Comparison of ENCODE assay signal across 11 cellular contexts in the genomic region with DNA sequence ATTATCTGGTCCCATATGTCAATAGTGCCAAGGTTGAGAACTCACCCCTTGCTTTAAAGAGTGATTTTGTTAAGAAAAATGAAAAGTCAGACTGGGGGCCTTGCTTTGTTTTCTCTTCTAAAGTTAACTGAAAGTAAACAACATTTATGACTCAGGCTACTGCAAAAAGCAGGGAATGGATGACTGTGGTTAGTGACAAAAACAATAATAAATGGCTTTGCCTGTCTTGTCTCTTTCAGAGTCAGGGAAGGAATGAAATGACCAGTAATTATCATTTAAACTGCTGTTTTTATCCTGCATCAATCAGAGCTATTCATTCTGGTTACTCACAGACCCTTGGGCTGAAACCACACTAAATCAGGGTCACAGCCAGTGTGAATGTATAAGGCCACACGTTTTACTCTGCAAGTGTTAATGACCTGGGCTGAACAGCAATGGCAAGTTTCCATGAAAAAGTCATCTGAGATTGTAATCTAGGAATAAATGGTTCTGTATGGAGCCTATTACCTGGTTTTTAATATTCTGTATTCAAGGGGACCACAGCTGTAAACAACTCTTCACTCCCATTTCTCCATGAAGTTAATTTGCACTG.
DNase-seq lines count a peak whose midpoint lies in the region; ATAC-seq and TF ChIP-seq lines count a peak whose summit lies in the region.
"Had no signal": no experiment of that assay in that cellular context is flagged by ENCODE, and none has a peak within 500 bp of the region (broad histone marks: within the 10 kb centered on the region; RNA-seq: fewer than 3 reads in every experiment).

No MANE protein-coding gene starts in this region.

- CTCF ChIA-PET in HEK293T (lab: Yijun Ruan, JAX) = no interaction called here

- H3K14ac ChIP-seq in trophoblast cell (ENCODE audit: low read length) = no peak overlapping the region

- H3K27ac Mint-ChIP-seq in GM23338 = 0 out of 2 replicates have a peak overlapping the region, but pooled peaks have one; percentile 20

- no peak overlapping the region for H4K8ac ChIP-seq in trophoblast cell (ENCODE audit: low read depth, low read length)

- H3K9me3 Mint-ChIP-seq in GM23338 = no peaks in the 10 kb centered on the region; the same call in 1 of the 3 replicates

- H2AFZ ChIP-seq in GM23338 = no peak overlapping the region
- no peak overlapping the region for H2AFZ ChIP-seq in OCI-LY3 (ENCODE audit: low read depth, low read length)
- H2AFZ ChIP-seq in trophoblast cell (ENCODE audit: insufficient read depth, low read length, poor library complexity) = no peak overlapping the region

- H3K4me1 ChIP-seq in GM23338 (ENCODE audit: insufficient read depth) = peaks cover 34% of the 10 kb centered on the region
- peaks cover 38% of the 10 kb centered on the region for H3K4me1 ChIP-seq in OCI-LY3 (ENCODE audit: low read length)
- H3K4me1 ChIP-seq in trophoblast cell (ENCODE audit: control insufficient read depth in 1 of 2, insufficient read depth in 2 of 2, low read length in 2 of 2) = peaks cover 24 to 31% of the 10 kb centered on the region in 2 experiments
- H3K4me1 ChIP-seq: uterus had no signal

- H2BK120ac ChIP-seq in trophoblast cell (ENCODE audit: insufficient read depth, low read length, poor library complexity) = peak overlapping the region; percentile 87

- no peak overlapping the region for H2AK5ac ChIP-seq in trophoblast cell (ENCODE audit: low read length)

- H4K20me1 ChIP-seq in GM23338 (replicated peaks; ENCODE audit: insufficient read depth) (no peaks in the 10 kb centered on the region), OCI-LY3 (ENCODE audit: insufficient read depth, low read length) (no peaks in the 10 kb centered on the region)

- no peak overlapping the region for H3K4me3 Mint-ChIP-seq in GM23338

- H3K4me3 ChIP-seq in GM23338 (no peak overlapping the region), OCI-LY3 (ENCODE audit: low read length) (no peak overlapping the region), trophoblast cell (ENCODE audit: low read depth, low read length) (no peak overlapping the region)
- H3K4me3 ChIP-seq: uterus had no signal

- no peak for TF ChIP-seq CTCF in GM23338 (conservative IDR thresholded peaks at IDR 0.05; ENCODE audit: low read depth in 2 of 2)
- TF ChIP-seq CTCF in OCI-LY3 (IDR thresholded peaks at IDR 0.05; ENCODE audit: low read depth, low read length) = no peak

- DNase-seq in GM23338 (ENCODE audit: low spot score) (no peak), epidermal melanocyte (ENCODE audit: insufficient read length, low spot score) (peak; percentile 37), trophoblast cell (no peak), midbrain (lab: John Stamatoyannopoulos, UW) (no peak), HEK293T (ENCODE audit: extremely low spot score) (no peak), NCI-H82 treated with DMSO at 0.1 percent for 48 hours (lab: John Stamatoyannopoulos, UW; ENCODE audit: unreplicated experiment) (no peak), sciatic nerve (ENCODE audit: low spot score) (no peak)
- DNase-seq: activated CD4-positive, alpha-beta T cell treated with anti-CD3 and anti-CD28 coated beads, Interleukin-2, amount 50 U/mL, for 4 hours; NCI-H345; uterus had no signal

- H4K91ac ChIP-seq in trophoblast cell (ENCODE audit: low read depth, low read length) = no peak overlapping the region

- H3K4ac ChIP-seq in trophoblast cell (ENCODE audit: low read depth, low read length) = no peak overlapping the region

- POLR2A ChIA-PET in HEK293T (lab: Yijun Ruan, JAX) = interaction anchor here (1.2 kb wide), 1 partner anchor 14 kb away, joined by 3 read pairs; no protein-coding TSS in a partner anchor

- H3K4me1 Mint-ChIP-seq in GM23338 = peaks cover 28% of the 10 kb centered on the region

- no peak overlapping the region for H2BK12ac ChIP-seq in trophoblast cell (ENCODE audit: low read length)

- H3K9ac ChIP-seq in OCI-LY3 (ENCODE audit: low read length) = no peak overlapping the region
- no peak overlapping the region for H3K9ac ChIP-seq in trophoblast cell (ENCODE audit: low read length)

- H3K36me3 Mint-ChIP-seq in GM23338 (ENCODE audit: low read depth) = peaks cover 47% of the 10 kb centered on the region

- no peak overlapping the region for H2BK5ac ChIP-seq in trophoblast cell (ENCODE audit: low read depth, low read length, poor library complexity)

- H3K18ac ChIP-seq in trophoblast cell (ENCODE audit: low read length) = no peak overlapping the region

- no peak overlapping the region for H3K23ac ChIP-seq in trophoblast cell (ENCODE audit: low read length)

- no peaks in the 10 kb centered on the region for H3F3A ChIP-seq in GM23338 (replicated peaks; ENCODE audit: low read depth)

- H4K12ac ChIP-seq in trophoblast cell (ENCODE audit: low read depth, low read length) = no peak overlapping the region

- ATAC-seq in GM23338 (no peak), sciatic nerve (no peak)

- H3K27ac ChIP-seq in GM23338 (ENCODE audit: low read depth) (no peak overlapping the region), OCI-LY3 (ENCODE audit: low read length) (no peak overlapping the region), trophoblast cell (ENCODE audit: low read depth, low read length) (peak overlapping the region; percentile 86)
- H3K27ac ChIP-seq: uterus had no signal

- H3K4me2 ChIP-seq in GM23338 (no peak overlapping the region), OCI-LY3 (ENCODE audit: low read length) (peak overlapping the region; percentile 56), trophoblast cell (ENCODE audit: low read length) (no peak overlapping the region)

- H3K9me3 ChIP-seq in OCI-LY3 (ENCODE audit: insufficient read depth, low read length) (no peaks in the 10 kb centered on the region), trophoblast cell (ENCODE audit: insufficient read depth, low read depth, low read length) (peaks cover 1% of the 10 kb centered on the region)
- H3K9me3 ChIP-seq: uterus had no signal

- H3K79me2 ChIP-seq in GM23338 (replicated peaks; ENCODE audit: insufficient read depth) = 0 out of 2 replicates have a peak, but pooled peaks cover 4% of the 10 kb centered on the region
- no peaks in the 10 kb centered on the region for H3K79me2 ChIP-seq in OCI-LY3 (ENCODE audit: low read length)
- peaks cover 6% of the 10 kb centered on the region for H3K79me2 ChIP-seq in trophoblast cell (ENCODE audit: control insufficient read depth, insufficient read depth, low read length, poor library complexity)

- intact Hi-C loops in sciatic nerve (cut with DNase I) = no loop called here

- no CpG with 5 or more reads among the region's 1 CpG for WGBS in trophoblast cell (ENCODE audit: extremely low coverage, insufficient coverage, insufficient read length)

- H3K27me3 ChIP-seq in GM23338 (ENCODE audit: insufficient read depth) (no peaks in the 10 kb centered on the region), OCI-LY3 (ENCODE audit: low read depth, low read length) (no peaks in the 10 kb centered on the region), trophoblast cell (ENCODE audit: insufficient read depth, low read length) (no peaks in the 10 kb centered on the region)
- H3K27me3 ChIP-seq: uterus had no signal

- peaks cover 12% of the 10 kb centered on the region for H3K9me2 ChIP-seq in GM23338 (ENCODE audit: insufficient read depth)

- peaks cover 12% of the 10 kb centered on the region for H3K27me3 Mint-ChIP-seq in GM23338 (ENCODE audit: insufficient read depth, low read depth, poor library complexity)

- H3K36me3 ChIP-seq in GM23338 (ENCODE audit: insufficient read depth) (no peaks in the 10 kb centered on the region), OCI-LY3 (replicated peaks; ENCODE audit: low read depth, low read length) (no peaks in the 10 kb centered on the region), trophoblast cell (ENCODE audit: control insufficient read depth in 1 of 2, insufficient read depth in 2 of 2, low read length in 2 of 2) (peaks cover 2 to 5% of the 10 kb centered on the region in 2 experiments)
- H3K36me3 ChIP-seq: uterus had no signal

- H3K79me1 ChIP-seq in trophoblast cell (ENCODE audit: low read length) = peaks cover 38% of the 10 kb centered on the region

TF ChIP-seq in GM23338, 12 proteins besides CTCF, POLR2A, EP300 and RAD21:
- TF ChIP-seq, protein P1, sequence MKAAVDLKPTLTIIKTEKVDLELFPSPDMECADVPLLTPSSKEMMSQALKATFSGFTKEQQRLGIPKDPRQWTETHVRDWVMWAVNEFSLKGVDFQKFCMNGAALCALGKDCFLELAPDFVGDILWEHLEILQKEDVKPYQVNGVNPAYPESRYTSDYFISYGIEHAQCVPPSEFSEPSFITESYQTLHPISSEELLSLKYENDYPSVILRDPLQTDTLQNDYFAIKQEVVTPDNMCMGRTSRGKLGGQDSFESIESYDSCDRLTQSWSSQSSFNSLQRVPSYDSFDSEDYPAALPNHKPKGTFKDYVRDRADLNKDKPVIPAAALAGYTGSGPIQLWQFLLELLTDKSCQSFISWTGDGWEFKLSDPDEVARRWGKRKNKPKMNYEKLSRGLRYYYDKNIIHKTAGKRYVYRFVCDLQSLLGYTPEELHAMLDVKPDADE (IDR thresholded peaks at IDR 0.05) = no peak

TF ChIP-seq in HEK293T, 16 proteins besides CTCF, POLR2A, EP300 and RAD21:
- TF ChIP-seq L3MBTL2 (conservative IDR thresholded peaks at IDR 0.05) (no peak), SUZ12 (IDR thresholded peaks at IDR 0.05) (no peak), ZNF384 (IDR thresholded peaks at IDR 0.05) (no peak), ELF4 (IDR thresholded peaks at IDR 0.05) (no peak)
